Comparison of ENCODE assay signal across 1 cellular context in genomic region chr2:43216629-43217028, GRCh38.
TF ChIP-seq lines count a peak whose summit lies in the region.

No MANE protein-coding gene starts in this region.

TF ChIP-seq in WTC11, 78 proteins besides CTCF, POLR2A, EP300 and RAD21 (continued from another document):
- no peak for TF ChIP-seq PREB (CRISPR knock-in tag; IDR thresholded peaks at IDR 0.05; ENCODE audit: borderline replicate concordance)
- TF ChIP-seq ELF4 (CRISPR knock-in tag; IDR thresholded peaks at IDR 0.05; ENCODE audit: low read depth): no peak
- TF ChIP-seq CBFB (CRISPR knock-in tag; IDR thresholded peaks at IDR 0.05; ENCODE audit: low read depth): no peak
